Comparison of ENCODE assay signal across 1 cellular context in genomic region chr5:81473395-81473794, GRCh38.
TF ChIP-seq lines count a peak whose summit lies in the region.

No MANE protein-coding gene starts in this region.

TF ChIP-seq in K562, 482 proteins besides CTCF, POLR2A, EP300 and RAD21:
- TF ChIP-seq ZNF146 (CRISPR knock-in tag; IDR thresholded peaks at IDR 0.05; ENCODE audit: unreplicated experiment): peak; percentile 71
